ENCODE assay signal across 26 cellular contexts in the genomic region with DNA sequence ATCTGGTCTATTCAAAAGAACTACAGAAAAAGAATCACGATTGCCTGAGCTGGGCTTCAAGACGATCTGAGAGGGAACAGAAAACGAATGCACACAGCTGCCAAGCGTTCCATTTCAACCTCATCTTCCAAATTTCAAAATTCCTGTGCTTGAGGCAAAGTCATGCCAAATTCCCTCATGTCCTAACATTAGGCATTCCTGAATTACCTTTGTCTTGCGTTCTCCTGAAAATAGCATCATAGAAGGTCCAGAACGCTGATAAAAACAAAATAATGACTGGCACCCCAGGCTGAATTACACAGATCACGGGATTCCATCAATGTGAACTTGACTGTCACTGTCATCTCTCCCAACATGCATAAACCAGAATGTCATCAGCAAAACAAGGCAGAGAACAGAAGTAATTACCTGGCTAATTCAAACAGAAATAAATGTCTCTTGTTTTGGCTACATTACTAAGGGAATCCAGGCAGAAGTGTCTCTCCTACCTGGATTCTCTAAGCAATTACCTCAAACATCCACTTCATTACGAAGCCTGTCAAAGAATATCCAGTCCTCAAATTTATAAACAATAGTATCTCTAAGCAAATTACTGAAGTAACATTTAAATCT. TPM values are rescaled to one million over a fixed set of nuclear protein-coding genes. Genes with fewer than 3 reads are reported as not detected.
A peak's percentile ranks its signal among the peaks of the same experiment; 100 is the strongest.
DNase-seq lines count a peak whose midpoint lies in the region; ATAC-seq, FAIRE-seq and TF ChIP-seq lines count a peak whose summit lies in the region.
"Had no signal": no experiment of that assay in that cellular context is flagged by ENCODE, and none has a peak within 500 bp of the region (broad histone marks: within the 10 kb centered on the region; RNA-seq: fewer than 3 reads in every experiment).

No MANE protein-coding gene starts in this region.

- H3K27ac ChIP-seq in neural cell (ENCODE audit: low read length), result no peak overlapping the region
- H3K27ac ChIP-seq: BLaER1 had no signal

- no peaks in the 10 kb centered on the region for H3K79me2 ChIP-seq in neural cell (replicated peaks; ENCODE audit: insufficient read depth, low read length)

- H3K4me1 ChIP-seq in endocrine pancreas (ENCODE audit: control insufficient read depth, insufficient read depth, low read length), result no peaks in the 10 kb centered on the region
- H3K4me1 ChIP-seq: BE2C, BLaER1, Caco-2 had no signal

- H3K9me2 ChIP-seq in neural cell (ENCODE audit: insufficient read depth, low read length), result no peaks in the 10 kb centered on the region

- no peak for ATAC-seq in GM21723 (IDR thresholded peaks at IDR 0.05; ENCODE audit: unreplicated experiment)
- ATAC-seq: CD8-positive, alpha-beta T cell had no signal

- H3K4me2 ChIP-seq in neural cell (ENCODE audit: low read length), result no peak overlapping the region
- H3K4me2 ChIP-seq: BLaER1 had no signal

- no peak for TF ChIP-seq RAD21 in neural cell (conservative IDR thresholded peaks at IDR 0.05)

- H2AFZ ChIP-seq in neural cell (ENCODE audit: low read depth, low read length), result no peak overlapping the region

- H3K4me3 ChIP-seq in endocrine pancreas (ENCODE audit: control insufficient read depth, insufficient read depth, low read length) (peak overlapping the region; percentile 45), neural cell (ENCODE audit: low read length) (peak overlapping the region; percentile 26)
- H3K4me3 ChIP-seq: BLaER1 had no signal

- H3K27me3 ChIP-seq in endocrine pancreas (ENCODE audit: control insufficient read depth, insufficient read depth, low read length) (no peaks in the 10 kb centered on the region), neural cell (ENCODE audit: insufficient read depth, low read depth, low read length) (no peaks in the 10 kb centered on the region)
- H3K27me3 ChIP-seq: BE2C, BLaER1 had no signal

- no peaks in the 10 kb centered on the region for H3F3A ChIP-seq in neural cell (ENCODE audit: insufficient read depth, low read length, poor library complexity, severe bottlenecking)

- H3K36me3 ChIP-seq in endocrine pancreas (ENCODE audit: control insufficient read depth, insufficient read depth, low read length), result no peaks in the 10 kb centered on the region
- H3K36me3 ChIP-seq in neural cell (ENCODE audit: insufficient read depth, low read length), result no peaks in the 10 kb centered on the region
- H3K36me3 ChIP-seq: BE2C, BLaER1 had no signal

- TF ChIP-seq CTCF in neural cell (IDR thresholded peaks at IDR 0.05; ENCODE audit: poor library complexity, severe bottlenecking), result no peak

- no peaks in the 10 kb centered on the region for H3K9me3 ChIP-seq in endocrine pancreas (ENCODE audit: control insufficient read depth, low read length)
- no peaks in the 10 kb centered on the region for H3K9me3 ChIP-seq in neural cell (ENCODE audit: low read length)
- H3K9me3 ChIP-seq: BE2C, BLaER1, Caco-2 had no signal

- TF ChIP-seq EP300 in neural cell (conservative IDR thresholded peaks at IDR 0.05; ENCODE audit: poor library complexity, severe bottlenecking), result peak; percentile 65

- DNase-seq in cerebellar cortex (ENCODE audit: low spot score) (peak; percentile 52), urothelium cell line (ENCODE audit: low spot score) (no peak), NCI-H1105 treated with DMSO at 0.1 percent for 48 hours (lab: John Stamatoyannopoulos, UW) (no peak), CD1c-positive myeloid dendritic cell (ENCODE audit: extremely low spot score) (no peak), T1000 (lab: John Stamatoyannopoulos, UW) (no peak)
- DNase-seq: 8988T; ACHN; BE2C; Caco-2; Calu3; CD4-positive, alpha-beta T cell; CD8-positive, alpha-beta T cell; DMS53; DMS79; DND-41; EL; GF-D8 had no signal

- no peaks in the 10 kb centered on the region for H4K20me1 ChIP-seq in neural cell (ENCODE audit: insufficient read depth)
- H4K20me1 ChIP-seq: BLaER1 had no signal

- H3K9ac ChIP-seq in endocrine pancreas (ENCODE audit: control insufficient read depth, insufficient read depth, low read length) (no peak overlapping the region), neural cell (ENCODE audit: low read length) (no peak overlapping the region)
- H3K9ac ChIP-seq: BLaER1 had no signal

- FAIRE-seq in urothelium cell line (lab: Jason Lieb, UNC), result peak; percentile 17
- FAIRE-seq: A204.1, G401.6, GM12891, GM19239 had no signal

TF ChIP-seq in neural cell, 6 proteins besides CTCF, POLR2A, EP300 and RAD21:
- TF ChIP-seq POLR2AphosphoS5 (IDR thresholded peaks at IDR 0.05) (peak; percentile 33), TAF1 (IDR thresholded peaks at IDR 0.05; ENCODE audit: low read depth) (no peak)
TF ChIP-seq in neural cell: peak in this region for 1.

RNA-seq across cellular contexts. Expression of a gene that starts 12.0 kb away (rescaled TPM):
- polyA plus RNA-seq in neural cell, result 2.1 and 2.3 TPM in 2 replicates
- polyA minus RNA-seq in neural cell, result 10.0 and 11.0 TPM in 2 replicates
- polyA plus RNA-seq: CD14-positive monocyte had no signal
